Comparison of ENCODE assay signal across 3 cellular contexts in the genomic region with DNA sequence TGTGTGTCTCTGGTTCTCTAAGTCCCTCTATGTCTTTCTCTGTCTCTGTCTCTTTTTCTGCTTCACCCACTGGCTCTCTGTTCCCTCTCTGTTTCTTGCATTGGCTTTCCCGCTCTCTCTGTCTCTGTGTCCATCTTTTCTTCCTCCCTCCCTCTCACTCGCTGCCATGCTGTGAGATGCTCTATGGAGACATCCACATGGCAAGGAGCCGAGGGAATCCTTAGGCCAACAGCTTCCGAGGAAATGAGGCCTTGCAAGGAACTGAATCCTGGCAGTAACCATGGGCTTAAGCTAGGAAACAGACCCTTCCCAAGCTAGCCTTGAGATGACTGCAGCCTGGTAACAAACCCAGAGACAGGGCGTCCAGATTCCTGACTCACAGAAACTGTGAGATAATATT.
"Had no signal": no experiment of that assay in that cellular context is flagged by ENCODE, and none has a peak within 500 bp of the region (broad histone marks: within the 10 kb centered on the region; RNA-seq: fewer than 3 reads in every experiment).

No MANE protein-coding gene starts in this region.

- ATAC-seq: GM12878 had no signal

- DNase-seq: GDM1, GF-D8 had no signal
